1 cellular context compared by ENCODE assay signal in the genomic region with DNA sequence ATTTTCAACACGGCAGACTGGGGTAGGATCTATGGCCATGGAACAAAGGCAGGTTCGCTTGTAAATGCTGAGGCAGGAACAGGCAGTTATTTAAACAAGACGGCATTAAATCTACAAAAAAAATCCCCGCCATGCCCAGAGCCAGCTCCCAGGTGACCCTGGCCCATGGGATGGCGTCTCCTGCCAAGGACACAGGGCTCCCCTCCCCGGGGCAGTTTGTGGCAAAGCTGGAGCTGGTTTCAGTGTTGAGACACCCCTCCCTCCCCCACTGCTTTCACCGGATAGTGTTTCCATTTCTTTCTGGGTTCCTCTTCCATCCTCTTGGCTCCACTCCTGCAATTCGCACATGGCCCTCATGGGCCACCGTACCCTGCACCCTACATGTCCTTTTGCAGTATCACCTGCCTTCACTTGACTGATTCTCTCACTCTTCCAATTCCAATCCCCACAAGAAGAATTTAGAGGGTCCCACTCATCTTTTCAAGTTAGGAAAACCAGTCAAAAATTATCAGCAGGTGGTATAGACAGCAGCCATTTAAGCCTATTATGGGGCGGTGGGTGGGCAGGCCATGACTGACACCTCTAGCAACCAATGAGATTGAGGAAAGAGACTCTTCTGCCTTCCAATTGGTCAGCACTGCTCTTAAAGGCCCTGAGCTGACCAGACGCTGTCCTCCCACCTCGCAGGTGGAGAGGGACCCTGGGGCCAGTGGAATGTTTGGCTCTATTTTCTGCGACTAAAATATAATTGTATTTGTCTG.
TF ChIP-seq lines count a peak whose summit lies in the region.

No MANE protein-coding gene starts in this region.

TF ChIP-seq in endothelial cell of umbilical vein, 7 proteins besides CTCF, POLR2A, EP300 and RAD21:
- TF ChIP-seq FOS (IDR thresholded peaks at IDR 0.05; ENCODE audit: borderline replicate concordance, insufficient read depth, low read length), result no peak
- TF ChIP-seq MYC (IDR thresholded peaks at IDR 0.05; ENCODE audit: low read depth, low read length), result no peak
- TF ChIP-seq, protein P1, sequence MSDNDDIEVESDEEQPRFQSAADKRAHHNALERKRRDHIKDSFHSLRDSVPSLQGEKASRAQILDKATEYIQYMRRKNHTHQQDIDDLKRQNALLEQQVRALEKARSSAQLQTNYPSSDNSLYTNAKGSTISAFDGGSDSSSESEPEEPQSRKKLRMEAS (IDR thresholded peaks at IDR 0.05; ENCODE audit: insufficient read depth, insufficient read length), result no peak
- TF ChIP-seq GATA2 (IDR thresholded peaks at IDR 0.05; ENCODE audit: insufficient read depth, insufficient read length, low read depth, low read length), result no peak
- no peak for TF ChIP-seq JUN (IDR thresholded peaks at IDR 0.05; ENCODE audit: borderline replicate concordance, insufficient read depth, insufficient read length, low read depth)
- no peak for TF ChIP-seq POLR2AphosphoS5 (IDR thresholded peaks at IDR 0.05; ENCODE audit: insufficient read depth, low read depth, low read length)
- no peak for TF ChIP-seq EZH2 (IDR thresholded peaks at IDR 0.05; ENCODE audit: borderline replicate concordance, low read depth, low read length, severe bottlenecking)
